ENCODE assay signal across 13 cellular contexts in the genomic region with DNA sequence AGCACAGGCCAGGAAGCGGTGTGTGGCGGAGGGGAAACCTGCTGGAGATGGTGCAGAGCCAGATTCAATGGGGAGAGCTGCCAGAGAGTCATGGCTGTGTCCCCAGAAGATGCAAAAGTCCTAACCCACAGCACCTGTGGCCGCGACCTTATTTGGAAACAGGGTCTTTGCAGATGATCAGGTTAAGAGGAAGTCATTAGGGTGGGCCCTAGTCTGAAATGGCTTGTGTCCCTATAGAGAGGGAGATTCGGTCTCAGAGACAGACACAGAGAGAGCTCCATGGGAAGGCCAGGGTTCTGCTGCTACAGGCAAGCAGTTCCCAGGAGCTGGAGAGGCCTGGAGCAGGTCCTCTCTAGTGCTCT. TPM values are rescaled to one million over a fixed set of nuclear protein-coding genes. Genes with fewer than 3 reads are reported as not detected.
DNase-seq lines count a peak whose midpoint lies in the region; ATAC-seq and TF ChIP-seq lines count a peak whose summit lies in the region.
"Had no signal": no experiment of that assay in that cellular context is flagged by ENCODE, and none has a peak within 500 bp of the region (broad histone marks: within the 10 kb centered on the region; RNA-seq: fewer than 3 reads in every experiment).

No MANE protein-coding gene starts in this region.

- peaks cover 14% of the 10 kb centered on the region for H3K27me3 Mint-ChIP-seq in T-helper 2 cell treated with Interferon-gamma antibody and Interleukin-4, amounts not matched to agents 5 μg/mL and 100 μg/mL, for 36 hours (ENCODE audit: low read depth)
- H3K27me3 Mint-ChIP-seq in WTC11 (ENCODE audit: low read depth) (no peaks in the 10 kb centered on the region; the same call in 1 of the 2 replicates), nephron (ENCODE audit: low read depth) (peaks cover 14% of the 10 kb centered on the region), nephron progenitor cell (ENCODE audit: low read depth, poor library complexity) (peaks cover 10% of the 10 kb centered on the region)

- no peak for ATAC-seq in WTC11
- ATAC-seq: left lung had no signal

- H3K27ac Mint-ChIP-seq in T-helper 2 cell treated with Interferon-gamma antibody and Interleukin-4, amounts not matched to agents 5 μg/mL and 100 μg/mL, for 36 hours: peak overlapping the region; percentile 1
- H3K27ac Mint-ChIP-seq in WTC11: 0 out of 2 replicates have a peak overlapping the region, but pooled peaks have one; percentile 36
- peak overlapping the region in 2 of 3 experiments; percentile 28 to 61 for H3K27ac Mint-ChIP-seq in nephron
- no peak overlapping the region for H3K27ac Mint-ChIP-seq in nephron progenitor cell
- H3K27ac Mint-ChIP-seq: progenitor cell of endocrine pancreas had no signal

- TF ChIP-seq CTCF in WTC11 (IDR thresholded peaks at IDR 0.05): no peak
- no peak for TF ChIP-seq CTCF in nephron (IDR thresholded peaks at IDR 0.05; ENCODE audit: unreplicated experiment in 3 of 3)
- TF ChIP-seq CTCF in nephron progenitor cell (IDR thresholded peaks at IDR 0.05): no peak

- H3K9me3 Mint-ChIP-seq in T-helper 2 cell treated with Interferon-gamma antibody and Interleukin-4, amounts not matched to agents 5 μg/mL and 100 μg/mL, for 36 hours: no peaks in the 10 kb centered on the region
- H3K9me3 Mint-ChIP-seq in WTC11: peaks cover 4% of the 10 kb centered on the region; the same call in 1 of the 2 replicates
- no peaks in the 10 kb centered on the region for H3K9me3 Mint-ChIP-seq in nephron
- no peaks in the 10 kb centered on the region for H3K9me3 Mint-ChIP-seq in nephron progenitor cell
- H3K9me3 Mint-ChIP-seq: activated CD4-positive, alpha-beta T cell treated with anti-CD3 and anti-CD28 coated beads, Interleukin-2, amount 10 ng/mL, durations not matched to agents 7 days and 5 days had no signal

- DNase-seq in T-helper 2 cell treated with Interferon-gamma antibody and Interleukin-4, amounts not matched to agents 5 μg/mL and 100 μg/mL, for 36 hours (ENCODE audit: low spot score): no peak
- no peak for DNase-seq in T-helper 2 cell
- DNase-seq in WTC11 (ENCODE audit: low spot score): no peak
- no peak for DNase-seq in nephron progenitor cell
- DNase-seq in activated CD4-positive, alpha-beta T cell treated with anti-CD3 and anti-CD28 coated beads for 1 hour: no peak
- no peak for DNase-seq in NK-92 treated with Interleukin-12 subunit alpha and Interleukin-12 subunit beta, amount 100 ng/mL, for 24 hours (lab: John Stamatoyannopoulos, UW)
- DNase-seq: activated CD4-positive, alpha-beta T cell treated with anti-CD3 and anti-CD28 coated beads, Interleukin-2, amount 10 ng/mL, durations not matched to agents 7 days and 5 days; NCI-H146; stimulated activated naive CD4-positive, alpha-beta T cell treated with Interleukin-2 at 50 U/mL for 16 hours had no signal

- TF ChIP-seq POLR2A in GM19099 (IDR thresholded peaks at IDR 0.05; ENCODE audit: extremely low read depth, insufficient read length, low read depth): peak; percentile 8

- peaks cover 11% of the 10 kb centered on the region for H3K4me1 Mint-ChIP-seq in T-helper 2 cell treated with Interferon-gamma antibody and Interleukin-4, amounts not matched to agents 5 μg/mL and 100 μg/mL, for 36 hours (ENCODE audit: low read depth)
- H3K4me1 Mint-ChIP-seq in WTC11 (peaks cover 20% of the 10 kb centered on the region), nephron (peaks cover 20% of the 10 kb centered on the region), nephron progenitor cell (peaks cover 21% of the 10 kb centered on the region)

- no peak overlapping the region for H3K4me3 Mint-ChIP-seq in T-helper 2 cell treated with Interferon-gamma antibody and Interleukin-4, amounts not matched to agents 5 μg/mL and 100 μg/mL, for 36 hours
- H3K4me3 Mint-ChIP-seq in WTC11 (no peak overlapping the region), nephron (peak overlapping the region; percentile 42 to 73 (median 60)), nephron progenitor cell (no peak overlapping the region)

- CTCF ChIA-PET in WTC11 (lab: Charles Lee): interaction anchor here (1.0 kb wide), 1 partner anchor 76 kb away, joined by 4 read pairs; no protein-coding TSS in a partner anchor

- POLR2A ChIA-PET in WTC11 (lab: Charles Lee): no interaction called here

- peaks cover 10% of the 10 kb centered on the region for H3K36me3 Mint-ChIP-seq in T-helper 2 cell treated with Interferon-gamma antibody and Interleukin-4, amounts not matched to agents 5 μg/mL and 100 μg/mL, for 36 hours (ENCODE audit: low read depth)
- H3K36me3 Mint-ChIP-seq in WTC11 (peaks cover 4% of the 10 kb centered on the region), nephron (ENCODE audit: low read depth) (no peaks in the 10 kb centered on the region), nephron progenitor cell (ENCODE audit: low read depth) (peaks cover 4% of the 10 kb centered on the region)

TF ChIP-seq in WTC11, 78 proteins besides CTCF, POLR2A, EP300 and RAD21:
- no peak for TF ChIP-seq SMAD3 (CRISPR knock-in tag; IDR thresholded peaks at IDR 0.05; ENCODE audit: borderline replicate concordance)

RNA-seq across cellular contexts. Expression of gene LPCAT1, which starts 1.8 kb away (rescaled TPM):
- 206 to 215 TPM (median 210 TPM) in 3 replicates for total RNA-seq in WTC11 (2021)

Comparison
In these comparisons a context has a peak if more than half of its experiments do, and no peak if none do; other contexts are left out.
1. H3K4me3 Mint-ChIP-seq: peak in nephron (3 of 3); none in T-helper 2 cell treated with Interferon-gamma antibody and Interleukin-4, amounts not matched to agents 5 μg/mL and 100 μg/mL, for 36 hours (single experiment), WTC11 (single experiment) and nephron progenitor cell (single experiment).